11 cellular contexts compared by ENCODE assay signal in the genomic region with DNA sequence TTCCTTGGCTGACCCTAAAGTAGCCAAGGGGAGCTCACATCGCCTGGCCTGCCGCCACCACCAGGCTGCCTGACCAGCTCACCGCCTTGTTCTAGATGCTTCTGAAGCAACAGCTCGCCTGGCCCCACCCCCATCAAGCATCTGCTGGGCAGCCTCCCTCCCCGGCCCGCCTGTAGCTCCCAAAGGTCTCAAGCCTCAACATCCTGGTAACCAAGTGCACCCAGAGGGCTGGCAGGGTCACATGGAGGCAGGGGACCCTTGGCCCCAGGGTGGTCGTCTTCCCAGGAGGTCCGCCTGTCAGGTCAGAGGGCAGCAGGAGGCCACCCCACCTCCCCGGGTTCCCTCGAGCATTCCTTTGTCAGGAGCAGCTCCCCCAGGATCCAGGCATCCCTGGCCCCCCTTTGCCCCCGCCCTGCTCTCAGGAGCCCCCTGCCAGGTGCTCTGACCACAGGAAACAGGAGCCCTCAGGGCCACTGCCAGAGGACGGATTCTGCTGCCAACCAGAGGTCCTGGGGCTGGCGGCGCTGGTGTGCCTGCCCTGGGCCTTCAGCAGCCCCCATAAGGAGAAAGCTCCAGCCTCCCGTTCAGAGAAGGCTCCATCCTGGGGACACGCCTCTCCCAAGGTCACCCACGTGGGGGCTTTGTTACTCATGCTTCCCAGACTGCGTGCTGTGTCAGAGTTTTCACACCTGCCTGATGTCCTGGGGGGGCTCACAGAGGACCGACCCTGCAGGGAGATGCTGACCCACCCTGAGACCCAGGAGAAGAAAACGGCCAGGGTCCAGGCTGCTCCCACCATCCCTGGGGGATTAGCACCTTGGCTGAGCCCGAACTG. TPM values are rescaled to one million over a fixed set of nuclear protein-coding genes. Genes with fewer than 3 reads are reported as not detected.
DNase-seq lines count a peak whose midpoint lies in the region; ATAC-seq and TF ChIP-seq lines count a peak whose summit lies in the region.
"Had no signal": no experiment of that assay in that cellular context is flagged by ENCODE, and none has a peak within 500 bp of the region (broad histone marks: within the 10 kb centered on the region; RNA-seq: fewer than 3 reads in every experiment).

No MANE protein-coding gene starts in this region.

- H3K27me3 Mint-ChIP-seq in HFFc6 (ENCODE audit: insufficient read depth) (peaks cover 8% of the 10 kb centered on the region), mesothelial cell of epicardium (ENCODE audit: low read depth) (no peaks in the 10 kb centered on the region)

- ATAC-seq in GM19395 (IDR thresholded peaks at IDR 0.05; ENCODE audit: unreplicated experiment) (no peak), GM18502 (IDR thresholded peaks at IDR 0.05; ENCODE audit: poor library complexity, unreplicated experiment) (no peak)

- H3K27ac Mint-ChIP-seq in HFFc6 = no peak overlapping the region; the same call in 1 of the 2 replicates
- H3K27ac Mint-ChIP-seq in mesothelial cell of epicardium = no peak overlapping the region
- H3K27ac Mint-ChIP-seq: activated T-helper 2 cell treated with anti-CD3 and anti-CD28 coated beads, Interferon-gamma antibody, Interleukin-2, Interleukin-4, amounts not matched to agents 10 μg/mL and 5 μg/mL and 100 μg/mL, durations not matched to agents 14 hours and 24 hours and 36 hours had no signal

- no peak for TF ChIP-seq CTCF in AG10803 (conservative IDR thresholded peaks at IDR 0.05; ENCODE audit: low read length)
- no peak for TF ChIP-seq CTCF in HFFc6 (IDR thresholded peaks at IDR 0.05)
- TF ChIP-seq CTCF in choroid plexus epithelial cell (conservative IDR thresholded peaks at IDR 0.05; ENCODE audit: low read depth, low read length) = no peak
- TF ChIP-seq CTCF in mesothelial cell of epicardium (IDR thresholded peaks at IDR 0.05; ENCODE audit: unreplicated experiment) = no peak

- H3K4me1 Mint-ChIP-seq in HFFc6 (ENCODE audit: low read depth) = peaks cover 13% of the 10 kb centered on the region
- peaks cover 8% of the 10 kb centered on the region for H3K4me1 Mint-ChIP-seq in mesothelial cell of epicardium

- peak overlapping the region; percentile 34; the same call in 1 of the 2 replicates for H3K4me3 Mint-ChIP-seq in HFFc6
- peak overlapping the region; percentile 49 for H3K4me3 Mint-ChIP-seq in mesothelial cell of epicardium

- H3K4me3 ChIP-seq in AG10803 (ENCODE audit: low read length) = no peak overlapping the region
- H3K4me3 ChIP-seq in choroid plexus epithelial cell (ENCODE audit: low read depth, low read length) = no peak overlapping the region

- H3K36me3 Mint-ChIP-seq in HFFc6 (ENCODE audit: low read depth) = no peaks in the 10 kb centered on the region
- no peaks in the 10 kb centered on the region for H3K36me3 Mint-ChIP-seq in mesothelial cell of epicardium
- H3K36me3 Mint-ChIP-seq: CD4-positive, alpha-beta memory T cell had no signal

- DNase-seq in AG10803 (ENCODE audit: low read depth) = peak; percentile 37
- no peak for DNase-seq in HFFc6
- DNase-seq in choroid plexus epithelial cell (ENCODE audit: low read depth) = peak; percentile 17
- no peak for DNase-seq in mesothelial cell of epicardium (ENCODE audit: low spot score in 2 of 2, unreplicated experiment in 2 of 2)
- no peak for DNase-seq in DMS114 treated with DMSO at 0.1 percent for 48 hours (lab: John Stamatoyannopoulos, UW; ENCODE audit: unreplicated experiment)
- DNase-seq in epidermal melanocyte (ENCODE audit: insufficient read length, low spot score) = no peak

- no peaks in the 10 kb centered on the region for H3K9me3 Mint-ChIP-seq in HFFc6
- H3K9me3 Mint-ChIP-seq in mesothelial cell of epicardium = no peaks in the 10 kb centered on the region
- H3K9me3 Mint-ChIP-seq: activated T-helper 2 cell treated with anti-CD3 and anti-CD28 coated beads, Interferon-gamma antibody, Interleukin-2, Interleukin-4, amounts not matched to agents 10 μg/mL and 5 μg/mL and 100 μg/mL, durations not matched to agents 14 hours and 24 hours and 36 hours had no signal

RNA-seq across cellular contexts. Expression of a gene that starts 3.5 kb away (rescaled TPM):
- not detected for total RNA-seq in HFFc6 (2021; fragmentation: NEBNext Ultra II Directional; extraction: Animal tissue kit (Norgen Biotek cat#: 25700))
- 0.22 to 0.27 TPM in 2 of 3 replicates, not detected in the other for total RNA-seq in mesothelial cell of epicardium
- total RNA-seq: activated T-helper 2 cell treated with anti-CD3 and anti-CD28 coated beads, Interferon-gamma antibody, Interleukin-2, Interleukin-4, amounts not matched to agents 10 μg/mL and 5 μg/mL and 100 μg/mL, durations not matched to agents 14 hours and 24 hours and 36 hours; CD4-positive, alpha-beta memory T cell; pulmonary artery endothelial cell had no signal

RNA-seq across cellular contexts. Expression of a gene that starts 30.1 kb away (rescaled TPM):
- 1 to 10 TPM; 4.5 to 6.6 (median 6.2) TPM for total RNA-seq in HFFc6 (2021; fragmentation: NEBNext Ultra II Directional; extraction: Animal tissue kit (Norgen Biotek cat#: 25700))
- total RNA-seq in mesothelial cell of epicardium = 9.3 to 10.2 TPM (median 9.7 TPM) in 3 replicates

RNA-seq across cellular contexts. Expression of a gene that starts 30.3 kb away (rescaled TPM):
- total RNA-seq in HFFc6 (2021; fragmentation: NEBNext Ultra II Directional; extraction: Animal tissue kit (Norgen Biotek cat#: 25700)) = 100 to 1,000 TPM in 4 of 6 experiments, 10 to 100 TPM in 2; 92.5 to 114 (median 109) TPM
- 83.4 to 86.3 TPM (median 85.9 TPM) in 3 replicates for total RNA-seq in mesothelial cell of epicardium

Comparison
In these comparisons a context has a peak if more than half of its experiments do, and no peak if none do; other contexts are left out.
1. DNase-seq: peak in AG10803 (single experiment) and choroid plexus epithelial cell (single experiment); none in HFFc6 (single experiment), mesothelial cell of epicardium (0 of 2), DMS114 treated with DMSO at 0.1 percent for 48 hours (single experiment) and epidermal melanocyte (single experiment).